Comparison of ENCODE assay signal across 20 cellular contexts in the genomic region with DNA sequence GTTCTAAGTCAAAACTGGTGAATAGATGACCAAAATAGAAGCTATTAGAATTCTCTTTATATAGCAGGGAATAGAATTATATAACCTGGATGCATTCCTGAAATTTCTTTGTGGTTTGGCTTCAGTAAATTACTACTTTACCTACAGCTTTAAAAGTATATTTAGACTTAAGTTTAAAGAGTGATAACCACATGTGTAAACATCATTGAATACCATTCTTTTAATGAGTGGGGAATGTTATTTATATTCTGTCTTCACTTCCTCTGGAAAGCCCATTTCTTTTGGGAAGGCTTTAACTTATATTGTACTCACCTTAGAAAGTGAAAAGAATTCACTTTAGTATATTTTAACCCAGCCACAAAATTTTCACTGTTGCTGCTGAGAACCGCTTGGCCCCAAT. TPM values are rescaled to one million over a fixed set of nuclear protein-coding genes. Genes with fewer than 3 reads are reported as not detected.
DNase-seq lines count a peak whose midpoint lies in the region; ATAC-seq and TF ChIP-seq lines count a peak whose summit lies in the region.
"Had no signal": no experiment of that assay in that cellular context is flagged by ENCODE, and none has a peak within 500 bp of the region (broad histone marks: within the 10 kb centered on the region; RNA-seq: fewer than 3 reads in every experiment).

No MANE protein-coding gene starts in this region.

- peak overlapping the region; percentile 12; the same call in 1 of the 2 replicates for H3K9ac ChIP-seq in OCI-LY3 (ENCODE audit: low read length)
- H3K9ac ChIP-seq: BLaER1 had no signal

- H3K79me2 ChIP-seq in DOHH2 (ENCODE audit: control insufficient read depth, low read length): peaks cover 97% of the 10 kb centered on the region
- H3K79me2 ChIP-seq in OCI-LY3 (ENCODE audit: low read length): peaks cover 96% of the 10 kb centered on the region

- peaks cover 45% of the 10 kb centered on the region for H3K36me3 ChIP-seq in DOHH2 (ENCODE audit: control insufficient read depth, low read length)
- peaks cover 29% of the 10 kb centered on the region for H3K36me3 ChIP-seq in OCI-LY3 (replicated peaks; ENCODE audit: low read depth, low read length)
- H3K36me3 ChIP-seq: BLaER1 had no signal

- H3K4me2 ChIP-seq in DOHH2 (ENCODE audit: low read length) (peak overlapping the region; percentile 95), OCI-LY3 (ENCODE audit: low read length) (peak overlapping the region; percentile 97; the same call in 1 of the 2 replicates)
- H3K4me2 ChIP-seq: A549, BLaER1 had no signal

- H3K4me3 ChIP-seq in DOHH2 (ENCODE audit: low read length): 0 out of 2 replicates have a peak overlapping the region, but pooled peaks have one; percentile 25
- H3K4me3 ChIP-seq in OCI-LY3 (ENCODE audit: low read length): no peak overlapping the region
- H3K4me3 ChIP-seq: A549, BLaER1 had no signal

- H3K4me1 Mint-ChIP-seq in progenitor cell of endocrine pancreas (ENCODE audit: low read depth): peaks cover 61% of the 10 kb centered on the region

- no peak overlapping the region for H2AFZ ChIP-seq in OCI-LY3 (ENCODE audit: low read depth, low read length)

- H3K9me3 ChIP-seq in DOHH2 (ENCODE audit: control insufficient read depth, insufficient read depth, low read length) (no peaks in the 10 kb centered on the region), OCI-LY3 (ENCODE audit: insufficient read depth, low read length) (no peaks in the 10 kb centered on the region)
- H3K9me3 ChIP-seq: A549, BLaER1 had no signal

- no peaks in the 10 kb centered on the region for H3K27me3 ChIP-seq in DOHH2 (ENCODE audit: control insufficient read depth, low read length)
- no peaks in the 10 kb centered on the region for H3K27me3 ChIP-seq in OCI-LY3 (ENCODE audit: low read depth, low read length)
- H3K27me3 ChIP-seq: BLaER1 had no signal

- peak; percentile 28 for DNase-seq in astrocyte of the hippocampus (ENCODE audit: low read depth, low spot score)
- no peak for DNase-seq in progenitor cell of endocrine pancreas (ENCODE audit: low spot score, unreplicated experiment)
- DNase-seq in activated CD8-positive, alpha-beta memory T cell treated with anti-CD3 and anti-CD28 coated beads, Interleukin-2, amount 50 U/mL, for 4 hours: no peak
- DNase-seq: Calu3; CD8-positive, alpha-beta T cell; DMS53; H9; KBM-7; NCI-H1417; NCI-H187 treated with DMSO at 0.1 percent for 48 hours; NCI-H226; NCI-H524; NCI-H82 had no signal

- H3K27ac ChIP-seq in DOHH2 (ENCODE audit: low read depth, low read length) (peak overlapping the region; percentile 15; the same call in 1 of the 2 replicates), OCI-LY3 (ENCODE audit: low read length) (peak overlapping the region; percentile 100)
- H3K27ac ChIP-seq: A549, BLaER1 had no signal

- TF ChIP-seq CTCF in DOHH2 (IDR thresholded peaks at IDR 0.05; ENCODE audit: low read depth, low read length, poor library complexity, severe bottlenecking) (no peak), OCI-LY3 (IDR thresholded peaks at IDR 0.05; ENCODE audit: low read depth, low read length) (no peak), progenitor cell of endocrine pancreas (IDR thresholded peaks at IDR 0.05; ENCODE audit: unreplicated experiment) (no peak)

- peaks cover 19% of the 10 kb centered on the region for H3F3A ChIP-seq in DOHH2 (ENCODE audit: control insufficient read depth, insufficient read depth)

- H3K4me1 ChIP-seq in DOHH2 (ENCODE audit: control insufficient read depth, low read length): peaks cover 100% of the 10 kb centered on the region
- H3K4me1 ChIP-seq in OCI-LY3 (ENCODE audit: low read length): peaks cover 88% of the 10 kb centered on the region
- H3K4me1 ChIP-seq: A549 had no signal

- no peaks in the 10 kb centered on the region for H3K27me3 Mint-ChIP-seq in progenitor cell of endocrine pancreas

- H3K27ac Mint-ChIP-seq in progenitor cell of endocrine pancreas: peak overlapping the region; percentile 92
- H3K27ac Mint-ChIP-seq: CD8-positive, alpha-beta T cell; H9 had no signal

- H3K9me2 ChIP-seq in DOHH2 (replicated peaks; ENCODE audit: control insufficient read depth, low read length): no peaks in the 10 kb centered on the region

- H4K20me1 ChIP-seq in DOHH2 (ENCODE audit: control insufficient read depth, insufficient read depth, low read depth, low read length) (no peaks in the 10 kb centered on the region), OCI-LY3 (ENCODE audit: insufficient read depth, low read length) (no peaks in the 10 kb centered on the region)
- H4K20me1 ChIP-seq: BLaER1 had no signal

- H3K36me3 Mint-ChIP-seq in progenitor cell of endocrine pancreas (ENCODE audit: insufficient read depth): peaks cover 10% of the 10 kb centered on the region
- H3K36me3 Mint-ChIP-seq: CD8-positive, alpha-beta T cell had no signal

- H3K9me3 Mint-ChIP-seq in progenitor cell of endocrine pancreas (ENCODE audit: low read depth): peaks cover 4% of the 10 kb centered on the region
- H3K9me3 Mint-ChIP-seq: CD8-positive, alpha-beta T cell; H9 had no signal

- ATAC-seq in HG03135 (IDR thresholded peaks at IDR 0.05; ENCODE audit: unreplicated experiment): no peak
- no peak for ATAC-seq in GM18519 (IDR thresholded peaks at IDR 0.05; ENCODE audit: low FRiP score, unreplicated experiment)
- no peak for ATAC-seq in HG02973 (IDR thresholded peaks at IDR 0.05; ENCODE audit: unreplicated experiment)
- ATAC-seq: A549; CD8-positive, alpha-beta T cell had no signal

- peak overlapping the region; percentile 30 for H3K4me3 Mint-ChIP-seq in progenitor cell of endocrine pancreas (ENCODE audit: low read depth)
- H3K4me3 Mint-ChIP-seq: CD8-positive, alpha-beta T cell; H9 had no signal

RNA-seq across cellular contexts. Expression of a gene that starts 39.1 kb away (rescaled TPM):
- 38.8 and 42.2 TPM in 2 replicates for total RNA-seq in progenitor cell of endocrine pancreas
